13 cellular contexts compared by ENCODE assay signal in the genomic region with DNA sequence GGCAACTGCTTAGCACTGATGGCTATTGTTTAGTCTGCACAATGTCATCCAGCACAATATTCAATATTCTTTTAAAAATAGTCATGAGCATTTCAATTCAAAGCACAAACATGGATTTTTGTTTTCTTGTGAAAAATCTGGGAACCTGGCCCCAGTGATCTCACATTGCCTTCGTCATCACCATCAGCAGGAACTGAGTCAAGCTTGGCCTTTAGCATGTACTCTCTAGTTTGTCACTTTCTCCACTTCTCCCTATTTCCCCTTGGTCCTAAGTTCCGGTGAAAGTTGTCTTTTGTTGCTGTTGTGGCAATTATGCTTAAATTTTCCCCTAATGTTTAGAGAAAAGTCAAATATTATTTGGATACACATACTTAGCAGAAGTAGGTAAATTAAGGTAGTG.
A peak's percentile ranks its signal among the peaks of the same experiment; 100 is the strongest.
DNase-seq lines count a peak whose midpoint lies in the region; ATAC-seq, FAIRE-seq and TF ChIP-seq lines count a peak whose summit lies in the region.
"Had no signal": no experiment of that assay in that cellular context is flagged by ENCODE, and none has a peak within 500 bp of the region (broad histone marks: within the 10 kb centered on the region; RNA-seq: fewer than 3 reads in every experiment).

No MANE protein-coding gene starts in this region.

- H3K4me1 Mint-ChIP-seq in stimulated activated memory B cell treated with anti-CD40 and anti-IgM and Interleukin-4, amounts not matched to agents 10 μg/mL and 1 μg/mL and 100 μg/mL, for 72 hours, result peaks cover 20% of the 10 kb centered on the region
- H3K4me1 Mint-ChIP-seq: CD8-positive, alpha-beta memory T cell; H9 had no signal

- no peak overlapping the region for H3K4me3 ChIP-seq in fibroblast of mammary gland (ENCODE audit: control insufficient read depth, low read depth, low read length)
- H3K4me3 ChIP-seq: A549, BLaER1 had no signal

- H3K27me3 Mint-ChIP-seq in stimulated activated memory B cell treated with anti-CD40 and anti-IgM and Interleukin-4, amounts not matched to agents 10 μg/mL and 1 μg/mL and 100 μg/mL, for 72 hours, result no peaks in the 10 kb centered on the region
- H3K27me3 Mint-ChIP-seq: CD8-positive, alpha-beta memory T cell had no signal

- ATAC-seq in stimulated activated memory B cell treated with anti-CD40 and anti-IgM and Interleukin-4, amounts not matched to agents 10 μg/mL and 1 μg/mL and 100 μg/mL, for 72 hours, result no peak
- no peak for ATAC-seq in GM21381 (IDR thresholded peaks at IDR 0.05; ENCODE audit: unreplicated experiment)
- ATAC-seq: A549 had no signal

- TF ChIP-seq POLR2A in GM12892 (IDR thresholded peaks at IDR 0.05; ENCODE audit: low read depth, low read length), result no peak

- TF ChIP-seq CTCF in fibroblast of mammary gland (conservative IDR thresholded peaks at IDR 0.05; ENCODE audit: control insufficient read depth, insufficient read depth, low read depth, low read length), result no peak

- H3K27ac Mint-ChIP-seq in stimulated activated memory B cell treated with anti-CD40 and anti-IgM and Interleukin-4, amounts not matched to agents 10 μg/mL and 1 μg/mL and 100 μg/mL, for 72 hours, result peak overlapping the region; percentile 64
- H3K27ac Mint-ChIP-seq: CD8-positive, alpha-beta memory T cell; H9 had no signal

- no peak overlapping the region for H3K4me3 Mint-ChIP-seq in stimulated activated memory B cell treated with anti-CD40 and anti-IgM and Interleukin-4, amounts not matched to agents 10 μg/mL and 1 μg/mL and 100 μg/mL, for 72 hours
- H3K4me3 Mint-ChIP-seq: CD8-positive, alpha-beta memory T cell; H9 had no signal

- no peaks in the 10 kb centered on the region for H3K36me3 Mint-ChIP-seq in stimulated activated memory B cell treated with anti-CD40 and anti-IgM and Interleukin-4, amounts not matched to agents 10 μg/mL and 1 μg/mL and 100 μg/mL, for 72 hours
- H3K36me3 Mint-ChIP-seq: CD8-positive, alpha-beta memory T cell had no signal

- DNase-seq in GM12892 (ENCODE audit: insufficient read length), result no peak
- peak; percentile 71 for DNase-seq in NCI-H460 (ENCODE audit: extremely low read depth, low read depth)
- peak; percentile 25 for DNase-seq in fibroblast of mammary gland (ENCODE audit: low read depth)
- no peak for DNase-seq in activated CD4-positive, alpha-beta T cell treated with anti-CD3 and anti-CD28 coated beads for 4 hours
- no peak for DNase-seq in middle frontal gyrus (ENCODE audit: extremely low spot score, low spot score)
- DNase-seq: Caco-2; CD8-positive, alpha-beta memory T cell; GOT3; H9 had no signal

- H3K9me3 Mint-ChIP-seq in stimulated activated memory B cell treated with anti-CD40 and anti-IgM and Interleukin-4, amounts not matched to agents 10 μg/mL and 1 μg/mL and 100 μg/mL, for 72 hours, result peaks cover 3% of the 10 kb centered on the region
- H3K9me3 Mint-ChIP-seq: H9 had no signal

- peak; percentile 38 for FAIRE-seq in GM12892 (lab: Jason Lieb, UNC)
- FAIRE-seq: A549 had no signal

Comparison
In these comparisons a context has a peak if more than half of its experiments do, and no peak if none do; other contexts are left out.
1. DNase-seq: peak in NCI-H460 (single experiment) and fibroblast of mammary gland (single experiment); none in GM12892 (single experiment), activated CD4-positive, alpha-beta T cell treated with anti-CD3 and anti-CD28 coated beads for 4 hours (0 of 2) and middle frontal gyrus (single experiment).